In genomic region chr16:56931769-56932587, GRCh38 we compare ENCODE assay signal across 1 cellular context.
TF ChIP-seq lines count a peak whose summit lies in the region.

TSS of gene HERPUD1 (plus strand) at chr16:56932142. CDS start at chr16:56932245, 103 bp downstream.

TF ChIP-seq in HepG2, 621 proteins besides CTCF, POLR2A, EP300 and RAD21 (continued from another document and continues in another):
- TF ChIP-seq HIC2 (CRISPR knock-in tag; IDR thresholded peaks at IDR 0.05; ENCODE audit: low read depth) (peak; percentile 95), RBM22 (optimal IDR thresholded peaks at IDR 0.05; ENCODE audit: low read length) (no peak), PRMT3 (CRISPR knock-in tag; IDR thresholded peaks at IDR 0.05; ENCODE audit: borderline replicate concordance, low read depth) (peak; percentile 56; the same call in 1 of the 2 replicates), ONECUT2 (CRISPR knock-in tag; IDR thresholded peaks at IDR 0.05) (no peak), CREM (IDR thresholded peaks at IDR 0.05) (peak; percentile 74), CREM (CRISPR knock-in tag; IDR thresholded peaks at IDR 0.05) (peak; percentile 61; the same call in 1 of the 2 replicates), SNAI1 (CRISPR knock-in tag; IDR thresholded peaks at IDR 0.05; ENCODE audit: borderline replicate concordance) (peak; percentile 99), NFIB (CRISPR knock-in tag; IDR thresholded peaks at IDR 0.05; ENCODE audit: borderline replicate concordance) (0 out of 2 replicates have a peak, but pooled peaks have one; percentile 34), KAT2B (IDR thresholded peaks at IDR 0.05; ENCODE audit: borderline replicate concordance, low read depth, low read length) (no peak), MAFF (IDR thresholded peaks at IDR 0.05; ENCODE audit: low read depth, low read length) (no peak), RBM39 (IDR thresholded peaks at IDR 0.05; ENCODE audit: low read depth, low read length, poor library complexity, severe bottlenecking) (peak; percentile 99), MAF1 (CRISPR knock-in tag; IDR thresholded peaks at IDR 0.05; ENCODE audit: borderline replicate concordance) (no peak), ZSCAN25 (CRISPR knock-in tag; IDR thresholded peaks at IDR 0.05) (peak; percentile 66), AKAP8 (CRISPR knock-in tag; IDR thresholded peaks at IDR 0.05) (peak; percentile 27; the same call in 1 of the 2 replicates), KMT2A (CRISPR knock-in tag; IDR thresholded peaks at IDR 0.05) (peak; percentile 78; the same call in 1 of the 2 replicates), ZSCAN29 (CRISPR knock-in tag; conservative IDR thresholded peaks at IDR 0.05) (peak; percentile 95), CBX1 (IDR thresholded peaks at IDR 0.05; ENCODE audit: low read depth) (peak; percentile 88), ELF4 (CRISPR knock-in tag; IDR thresholded peaks at IDR 0.05; ENCODE audit: borderline replicate concordance) (peak; percentile 89), DRAP1 (CRISPR knock-in tag; IDR thresholded peaks at IDR 0.05) (peak; percentile 98), SRY (CRISPR knock-in tag; IDR thresholded peaks at IDR 0.05) (peak; percentile 70), GLMP (CRISPR knock-in tag; IDR thresholded peaks at IDR 0.05; ENCODE audit: borderline replicate concordance) (no peak; the same call in 1 of the 2 replicates), ARNT (IDR thresholded peaks at IDR 0.05) (no peak), ZNF646 (CRISPR knock-in tag; IDR thresholded peaks at IDR 0.05) (no peak), SALL1 (CRISPR knock-in tag; IDR thresholded peaks at IDR 0.05) (peak; percentile 87), ZNF629 (CRISPR knock-in tag; conservative IDR thresholded peaks at IDR 0.05) (peak; percentile 43; the same call in 1 of the 2 replicates), SKI (IDR thresholded peaks at IDR 0.05; ENCODE audit: partially characterized antibody) (peak; percentile 80), ZNF841 (CRISPR knock-in tag; IDR thresholded peaks at IDR 0.05; ENCODE audit: borderline replicate concordance) (no peak), MTA1 (CRISPR knock-in tag; IDR thresholded peaks at IDR 0.05; ENCODE audit: borderline replicate concordance) (peak; percentile 2; the same call in 1 of the 2 replicates), ZSCAN22 (CRISPR knock-in tag; IDR thresholded peaks at IDR 0.05) (no peak; the same call in 1 of the 2 replicates), ZSCAN30 (CRISPR knock-in tag; IDR thresholded peaks at IDR 0.05) (peak; percentile 85), NR2F1 (CRISPR knock-in tag; IDR thresholded peaks at IDR 0.05) (no peak)
- TF ChIP-seq, protein P1, sequence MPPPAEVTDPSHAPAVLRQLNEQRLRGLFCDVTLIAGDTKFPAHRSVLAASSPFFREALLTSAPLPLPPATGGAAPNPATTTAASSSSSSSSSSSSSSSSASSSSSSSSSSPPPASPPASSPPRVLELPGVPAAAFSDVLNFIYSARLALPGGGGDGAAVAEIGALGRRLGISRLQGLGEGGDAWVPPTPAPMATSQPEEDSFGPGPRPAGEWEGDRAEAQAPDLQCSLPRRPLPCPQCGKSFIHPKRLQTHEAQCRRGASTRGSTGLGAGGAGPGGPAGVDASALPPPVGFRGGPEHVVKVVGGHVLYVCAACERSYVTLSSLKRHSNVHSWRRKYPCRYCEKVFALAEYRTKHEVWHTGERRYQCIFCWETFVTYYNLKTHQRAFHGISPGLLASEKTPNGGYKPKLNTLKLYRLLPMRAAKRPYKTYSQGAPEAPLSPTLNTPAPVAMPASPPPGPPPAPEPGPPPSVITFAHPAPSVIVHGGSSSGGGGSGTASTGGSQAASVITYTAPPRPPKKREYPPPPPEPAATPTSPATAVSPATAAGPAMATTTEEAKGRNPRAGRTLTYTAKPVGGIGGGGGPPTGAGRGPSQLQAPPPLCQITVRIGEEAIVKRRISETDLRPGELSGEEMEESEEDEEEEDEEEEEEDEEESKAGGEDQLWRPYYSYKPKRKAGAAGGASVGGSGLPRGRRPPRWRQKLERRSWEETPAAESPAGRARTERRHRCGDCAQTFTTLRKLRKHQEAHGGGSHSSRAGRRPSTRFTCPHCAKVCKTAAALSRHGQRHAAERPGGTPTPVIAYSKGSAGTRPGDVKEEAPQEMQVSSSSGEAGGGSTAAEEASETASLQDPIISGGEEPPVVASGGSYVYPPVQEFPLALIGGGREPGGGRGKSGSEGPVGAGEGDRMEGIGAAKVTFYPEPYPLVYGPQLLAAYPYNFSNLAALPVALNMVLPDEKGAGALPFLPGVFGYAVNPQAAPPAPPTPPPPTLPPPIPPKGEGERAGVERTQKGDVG (CRISPR knock-in tag; IDR thresholded peaks at IDR 0.05; ENCODE audit: borderline replicate concordance) = 0 out of 2 replicates have a peak, but pooled peaks have one; percentile 50
- TF ChIP-seq, protein P2, sequence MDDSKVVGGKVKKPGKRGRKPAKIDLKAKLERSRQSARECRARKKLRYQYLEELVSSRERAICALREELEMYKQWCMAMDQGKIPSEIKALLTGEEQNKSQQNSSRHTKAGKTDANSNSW (CRISPR knock-in tag; IDR thresholded peaks at IDR 0.05; ENCODE audit: borderline replicate concordance) = peak; percentile 93
- TF ChIP-seq, protein P3, sequence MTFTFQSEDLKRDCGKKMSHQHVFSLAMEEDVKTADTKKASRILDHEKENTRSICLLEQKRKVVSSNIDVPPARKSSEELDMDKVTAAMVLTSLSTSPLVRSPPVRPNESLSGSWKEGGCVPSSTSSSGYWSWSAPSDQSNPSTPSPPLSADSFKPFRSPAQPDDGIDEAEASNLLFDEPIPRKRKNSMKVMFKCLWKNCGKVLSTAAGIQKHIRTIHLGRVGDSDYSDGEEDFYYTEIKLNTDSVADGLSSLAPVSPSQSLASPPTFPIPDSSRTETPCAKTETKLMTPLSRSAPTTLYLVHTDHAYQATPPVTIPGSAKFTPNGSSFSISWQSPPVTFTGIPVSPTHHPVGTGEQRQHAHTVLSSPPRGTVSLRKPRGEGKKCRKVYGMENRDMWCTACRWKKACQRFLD (CRISPR knock-in tag; IDR thresholded peaks at IDR 0.05; ENCODE audit: borderline replicate concordance) = peak; percentile 9; the same call in 1 of the 2 replicates
- TF ChIP-seq, protein P4, sequence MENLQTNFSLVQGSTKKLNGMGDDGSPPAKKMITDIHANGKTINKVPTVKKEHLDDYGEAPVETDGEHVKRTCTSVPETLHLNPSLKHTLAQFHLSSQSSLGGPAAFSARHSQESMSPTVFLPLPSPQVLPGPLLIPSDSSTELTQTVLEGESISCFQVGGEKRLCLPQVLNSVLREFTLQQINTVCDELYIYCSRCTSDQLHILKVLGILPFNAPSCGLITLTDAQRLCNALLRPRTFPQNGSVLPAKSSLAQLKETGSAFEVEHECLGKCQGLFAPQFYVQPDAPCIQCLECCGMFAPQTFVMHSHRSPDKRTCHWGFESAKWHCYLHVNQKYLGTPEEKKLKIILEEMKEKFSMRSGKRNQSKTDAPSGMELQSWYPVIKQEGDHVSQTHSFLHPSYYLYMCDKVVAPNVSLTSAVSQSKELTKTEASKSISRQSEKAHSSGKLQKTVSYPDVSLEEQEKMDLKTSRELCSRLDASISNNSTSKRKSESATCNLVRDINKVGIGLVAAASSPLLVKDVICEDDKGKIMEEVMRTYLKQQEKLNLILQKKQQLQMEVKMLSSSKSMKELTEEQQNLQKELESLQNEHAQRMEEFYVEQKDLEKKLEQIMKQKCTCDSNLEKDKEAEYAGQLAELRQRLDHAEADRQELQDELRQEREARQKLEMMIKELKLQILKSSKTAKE (CRISPR knock-in tag; IDR thresholded peaks at IDR 0.05; ENCODE audit: borderline replicate concordance) = peak; percentile 82
- TF ChIP-seq, protein P5, sequence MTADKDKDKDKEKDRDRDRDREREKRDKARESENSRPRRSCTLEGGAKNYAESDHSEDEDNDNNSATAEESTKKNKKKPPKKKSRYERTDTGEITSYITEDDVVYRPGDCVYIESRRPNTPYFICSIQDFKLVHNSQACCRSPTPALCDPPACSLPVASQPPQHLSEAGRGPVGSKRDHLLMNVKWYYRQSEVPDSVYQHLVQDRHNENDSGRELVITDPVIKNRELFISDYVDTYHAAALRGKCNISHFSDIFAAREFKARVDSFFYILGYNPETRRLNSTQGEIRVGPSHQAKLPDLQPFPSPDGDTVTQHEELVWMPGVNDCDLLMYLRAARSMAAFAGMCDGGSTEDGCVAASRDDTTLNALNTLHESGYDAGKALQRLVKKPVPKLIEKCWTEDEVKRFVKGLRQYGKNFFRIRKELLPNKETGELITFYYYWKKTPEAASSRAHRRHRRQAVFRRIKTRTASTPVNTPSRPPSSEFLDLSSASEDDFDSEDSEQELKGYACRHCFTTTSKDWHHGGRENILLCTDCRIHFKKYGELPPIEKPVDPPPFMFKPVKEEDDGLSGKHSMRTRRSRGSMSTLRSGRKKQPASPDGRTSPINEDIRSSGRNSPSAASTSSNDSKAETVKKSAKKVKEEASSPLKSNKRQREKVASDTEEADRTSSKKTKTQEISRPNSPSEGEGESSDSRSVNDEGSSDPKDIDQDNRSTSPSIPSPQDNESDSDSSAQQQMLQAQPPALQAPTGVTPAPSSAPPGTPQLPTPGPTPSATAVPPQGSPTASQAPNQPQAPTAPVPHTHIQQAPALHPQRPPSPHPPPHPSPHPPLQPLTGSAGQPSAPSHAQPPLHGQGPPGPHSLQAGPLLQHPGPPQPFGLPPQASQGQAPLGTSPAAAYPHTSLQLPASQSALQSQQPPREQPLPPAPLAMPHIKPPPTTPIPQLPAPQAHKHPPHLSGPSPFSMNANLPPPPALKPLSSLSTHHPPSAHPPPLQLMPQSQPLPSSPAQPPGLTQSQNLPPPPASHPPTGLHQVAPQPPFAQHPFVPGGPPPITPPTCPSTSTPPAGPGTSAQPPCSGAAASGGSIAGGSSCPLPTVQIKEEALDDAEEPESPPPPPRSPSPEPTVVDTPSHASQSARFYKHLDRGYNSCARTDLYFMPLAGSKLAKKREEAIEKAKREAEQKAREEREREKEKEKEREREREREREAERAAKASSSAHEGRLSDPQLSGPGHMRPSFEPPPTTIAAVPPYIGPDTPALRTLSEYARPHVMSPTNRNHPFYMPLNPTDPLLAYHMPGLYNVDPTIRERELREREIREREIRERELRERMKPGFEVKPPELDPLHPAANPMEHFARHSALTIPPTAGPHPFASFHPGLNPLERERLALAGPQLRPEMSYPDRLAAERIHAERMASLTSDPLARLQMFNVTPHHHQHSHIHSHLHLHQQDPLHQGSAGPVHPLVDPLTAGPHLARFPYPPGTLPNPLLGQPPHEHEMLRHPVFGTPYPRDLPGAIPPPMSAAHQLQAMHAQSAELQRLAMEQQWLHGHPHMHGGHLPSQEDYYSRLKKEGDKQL (CRISPR knock-in tag; IDR thresholded peaks at IDR 0.05; ENCODE audit: low read depth) = peak; percentile 64; the same call in 1 of the 2 replicates
